In genomic region chr15:58405865-58406264, GRCh38 we compare ENCODE assay signal across 26 cellular contexts. TPM values are rescaled to one million over a fixed set of nuclear protein-coding genes. Genes with fewer than 3 reads are reported as not detected.
"Had no signal": no experiment of that assay in that cellular context is flagged by ENCODE, and none has a peak within 500 bp of the region (broad histone marks: within the 10 kb centered on the region; RNA-seq: fewer than 3 reads in every experiment).

No MANE protein-coding gene starts in this region.

- H3K27ac ChIP-seq: colonic mucosa, coronary artery, epithelial cell of prostate, esophagus squamous epithelium, foreskin keratinocyte, gastrocnemius medialis, gastroesophageal sphincter, heart left ventricle, heart right ventricle, hepatocyte had no signal

- H3K9me3 ChIP-seq: colonic mucosa, esophagus squamous epithelium, gastrocnemius medialis, gastroesophageal sphincter, heart left ventricle, heart right ventricle had no signal

- H3K36me3 ChIP-seq: colonic mucosa, esophagus squamous epithelium, gastrocnemius medialis, gastroesophageal sphincter, heart left ventricle, heart right ventricle had no signal

- H3K4me3 ChIP-seq: colonic mucosa, coronary artery, dorsolateral prefrontal cortex, esophagus squamous epithelium, gastrocnemius medialis, gastroesophageal sphincter, heart left ventricle, heart right ventricle, hepatocyte had no signal

- H3K4me1 ChIP-seq: colonic mucosa, gastrocnemius medialis, gastroesophageal sphincter had no signal

- H3K27me3 ChIP-seq: colonic mucosa, dorsolateral prefrontal cortex, esophagus squamous epithelium, foreskin keratinocyte, gastrocnemius medialis, heart left ventricle, heart right ventricle, hepatocyte had no signal

- ATAC-seq: effector memory CD8-positive, alpha-beta T cell; esophagus mucosa; foreskin keratinocyte; gastrocnemius medialis; gastroesophageal sphincter; heart left ventricle; heart right ventricle had no signal

- DNase-seq: colonic mucosa; cortex of kidney; dermis blood vessel endothelial cell; dorsolateral prefrontal cortex; effector CD4-positive, alpha-beta T cell; effector CD8-positive, alpha-beta T cell; effector memory CD4-positive, alpha-beta T cell; effector memory CD8-positive, alpha-beta T cell; erythroblast; esophagus squamous epithelium; foreskin fibroblast; foreskin keratinocyte; foreskin melanocyte; gastrocnemius medialis; glutamatergic neuron; head of caudate nucleus; heart left ventricle; heart right ventricle had no signal

RNA-seq across cellular contexts. Expression of gene LIPC, which starts 25.9 kb away (rescaled TPM):
- total RNA-seq: endodermal cell, endothelial cell of umbilical vein, esophagus mucosa, foreskin keratinocyte, frontal cortex had no signal
